ENCODE assay signal across 12 cellular contexts in genomic region chr4:11073621-11074051, GRCh38.
DNase-seq lines count a peak whose midpoint lies in the region; ATAC-seq and TF ChIP-seq lines count a peak whose summit lies in the region.
"Had no signal": no experiment of that assay in that cellular context is flagged by ENCODE, and none has a peak within 500 bp of the region (broad histone marks: within the 10 kb centered on the region; RNA-seq: fewer than 3 reads in every experiment).

No MANE protein-coding gene starts in this region.

- H3K4me3 ChIP-seq in ascending aorta (no peak overlapping the region), cardiac muscle cell (no peak overlapping the region), retinal pigment epithelial cell (ENCODE audit: low read length) (no peak overlapping the region), trophoblast cell (ENCODE audit: low read depth, low read length) (no peak overlapping the region), esophagus squamous epithelium (no peak overlapping the region)

- H3K27ac ChIP-seq in H9 (ENCODE audit: insufficient read length, low read depth, low read length) (no peak overlapping the region), ascending aorta (peak overlapping the region; percentile 17 to 46), cardiac muscle cell (no peak overlapping the region), trophoblast cell (ENCODE audit: low read depth, low read length) (no peak overlapping the region), esophagus squamous epithelium (no peak overlapping the region)

- H3K27ac Mint-ChIP-seq in H9, result peak overlapping the region in 2 of 3 experiments; percentile 9 to 15; a peak in 3 of 7 replicates
- H3K27ac Mint-ChIP-seq: activated CD8-positive, alpha-beta memory T cell treated with anti-CD3 and anti-CD28 coated beads, Interleukin-2, amount 10 ng/mL, durations not matched to agents 7 days and 5 days; CD4-positive, alpha-beta memory T cell; IgD-negative memory B cell had no signal

- no peak overlapping the region for H4K5ac ChIP-seq in H9 (ENCODE audit: insufficient read length, low read depth, low read length)

- no peaks in the 10 kb centered on the region for H3K36me3 ChIP-seq in ascending aorta
- H3K36me3 ChIP-seq in cardiac muscle cell, result no peaks in the 10 kb centered on the region
- H3K36me3 ChIP-seq in trophoblast cell (ENCODE audit: control insufficient read depth in 1 of 2, insufficient read depth in 2 of 2, low read length in 2 of 2), result no peaks in the 10 kb centered on the region
- H3K36me3 ChIP-seq in esophagus squamous epithelium, result no peaks in the 10 kb centered on the region

- intact Hi-C loops in ascending aorta (cut with DNase I), result no loop called here
- intact Hi-C loops in esophagus squamous epithelium (cut with DNase I), result no loop called here

- H3T11ph ChIP-seq in H9 (ENCODE audit: low read length), result no peak overlapping the region

- H3K79me2 ChIP-seq in H9 (ENCODE audit: insufficient read depth, low read length) (no peaks in the 10 kb centered on the region), trophoblast cell (ENCODE audit: control insufficient read depth, insufficient read depth, low read length, poor library complexity) (no peaks in the 10 kb centered on the region)

- H3K4me1 ChIP-seq in H9 (ENCODE audit: insufficient read depth, low read length) (no peaks in the 10 kb centered on the region; the same call in 1 of the 2 replicates), ascending aorta (no peaks in the 10 kb centered on the region), cardiac muscle cell (ENCODE audit: low read depth) (peaks cover 8% of the 10 kb centered on the region), trophoblast cell (ENCODE audit: control insufficient read depth in 1 of 2, insufficient read depth in 2 of 2, low read length in 2 of 2) (peaks cover 0 to 2% of the 10 kb centered on the region in 2 experiments), esophagus squamous epithelium (peaks cover 0 to 6% (median 0%) of the 10 kb centered on the region in 3 donors)

- H4K12ac ChIP-seq in trophoblast cell (ENCODE audit: low read depth, low read length), result no peak overlapping the region

- no peak overlapping the region for H4K91ac ChIP-seq in H9 (ENCODE audit: insufficient read length, low read depth, low read length)
- H4K91ac ChIP-seq in trophoblast cell (ENCODE audit: low read depth, low read length), result no peak overlapping the region

- H3K18ac ChIP-seq in H9 (ENCODE audit: insufficient read length, low read depth, low read length) (no peak overlapping the region), trophoblast cell (ENCODE audit: low read length) (no peak overlapping the region)

- H3K9me3 Mint-ChIP-seq in H9, result no peaks in the 10 kb centered on the region

- TF ChIP-seq CTCF in H9 (conservative IDR thresholded peaks at IDR 0.05) (no peak), ascending aorta (IDR thresholded peaks at IDR 0.05) (no peak), cardiac muscle cell (IDR thresholded peaks at IDR 0.05; ENCODE audit: low read depth, low read length) (peak; percentile 22), retinal pigment epithelial cell (conservative IDR thresholded peaks at IDR 0.05; ENCODE audit: low read depth, low read length) (no peak), esophagus squamous epithelium (IDR thresholded peaks at IDR 0.05) (peak in 1 of 6 experiments; percentile 12)

- no peaks in the 10 kb centered on the region for H3K23me2 ChIP-seq in H9 (ENCODE audit: insufficient read length, low read depth, low read length, poor library complexity, severe bottlenecking)

- H3K4me2 ChIP-seq in H9 (ENCODE audit: insufficient read depth, insufficient read length, low read length) (no peak overlapping the region), trophoblast cell (ENCODE audit: low read length) (no peak overlapping the region)

- peaks cover 13 to 24% of the 10 kb centered on the region in 2 experiments for H3K4me1 Mint-ChIP-seq in H9
- H3K4me1 Mint-ChIP-seq: activated CD8-positive, alpha-beta memory T cell treated with anti-CD3 and anti-CD28 coated beads, Interleukin-2, amount 10 ng/mL, durations not matched to agents 7 days and 5 days; CD4-positive, alpha-beta memory T cell had no signal

- no peak for DNase-seq in H9
- DNase-seq in ascending aorta (ENCODE audit: low spot score in 2 of 2), result peak in 1 of 2 donors; percentile 82
- DNase-seq in cardiac muscle cell (ENCODE audit: low read depth in 1 of 2, low spot score in 1 of 2), result peak in 1 of 2 donors; percentile 98
- peak; percentile 56 for DNase-seq in retinal pigment epithelial cell (ENCODE audit: low read depth)
- no peak for DNase-seq in LoVo (ENCODE audit: low spot score)
- DNase-seq in trophoblast cell, result no peak
- DNase-seq in esophagus squamous epithelium (lab: John Stamatoyannopoulos, UW), result no peak
- DNase-seq: activated CD8-positive, alpha-beta memory T cell treated with anti-CD3 and anti-CD28 coated beads, Interleukin-2, amount 10 ng/mL, durations not matched to agents 7 days and 5 days; NCI-H526 treated with DMSO at 0.1 percent for 48 hours had no signal

- H3K4me3 Mint-ChIP-seq in H9, result no peak overlapping the region
- H3K4me3 Mint-ChIP-seq: activated CD8-positive, alpha-beta memory T cell treated with anti-CD3 and anti-CD28 coated beads, Interleukin-2, amount 10 ng/mL, durations not matched to agents 7 days and 5 days; CD4-positive, alpha-beta memory T cell had no signal

- H4K8ac ChIP-seq in H9 (replicated peaks; ENCODE audit: insufficient read length, low read depth, low read length), result no peak overlapping the region
- no peak overlapping the region for H4K8ac ChIP-seq in trophoblast cell (ENCODE audit: low read depth, low read length)

- no CpG with 5 or more reads among the region's 6 CpGs for WGBS in H9 (ENCODE audit: extremely low coverage, insufficient read length, low lambda C conversion rate)
- WGBS in trophoblast cell (ENCODE audit: extremely low coverage, insufficient coverage, insufficient read length), result no CpG with 5 or more reads among the region's 6 CpGs
- WGBS in esophagus squamous epithelium, 2 donors, result 50 to 73% methylated on average over 6 of the region's 6 CpGs

- H3K36me3 Mint-ChIP-seq in H9 (ENCODE audit: insufficient read depth in 1 of 3, low read depth in 3 of 3), result no peaks in the 10 kb centered on the region
- H3K36me3 Mint-ChIP-seq: activated CD8-positive, alpha-beta memory T cell treated with anti-CD3 and anti-CD28 coated beads, Interleukin-2, amount 10 ng/mL, durations not matched to agents 7 days and 5 days; CD4-positive, alpha-beta memory T cell had no signal

- H3K23ac ChIP-seq in H9 (ENCODE audit: insufficient read length, low read depth, low read length), result no peak overlapping the region
- H3K23ac ChIP-seq in trophoblast cell (ENCODE audit: low read length), result no peak overlapping the region

- no peak overlapping the region for H2AK5ac ChIP-seq in H9 (ENCODE audit: insufficient read length, low read length)
- no peak overlapping the region for H2AK5ac ChIP-seq in trophoblast cell (ENCODE audit: low read length)

- H2BK15ac ChIP-seq in H9 (ENCODE audit: low read depth, low read length), result no peak overlapping the region

- no peak overlapping the region for H3K14ac ChIP-seq in H9 (ENCODE audit: insufficient read depth, low read length)
- H3K14ac ChIP-seq in trophoblast cell (ENCODE audit: low read length), result no peak overlapping the region

- H3K56ac ChIP-seq in H9 (ENCODE audit: insufficient read length, low read depth, low read length), result no peak overlapping the region

- no peaks in the 10 kb centered on the region for H4K20me1 ChIP-seq in H9 (ENCODE audit: control insufficient read depth, insufficient read depth, insufficient read length)

- no peak overlapping the region for H2AFZ ChIP-seq in H9 (ENCODE audit: low read length)
- no peak overlapping the region for H2AFZ ChIP-seq in trophoblast cell (ENCODE audit: insufficient read depth, low read length, poor library complexity)

- no peak overlapping the region for H2BK12ac ChIP-seq in H9 (ENCODE audit: insufficient read length, low read depth, low read length)
- H2BK12ac ChIP-seq in trophoblast cell (ENCODE audit: low read length), result no peak overlapping the region

- no peak overlapping the region for H3K4ac ChIP-seq in H9 (ENCODE audit: low read depth, low read length)
- no peak overlapping the region for H3K4ac ChIP-seq in trophoblast cell (ENCODE audit: low read depth, low read length)

- H3K27me3 ChIP-seq in H9 (ENCODE audit: insufficient read depth, low read length), result no peaks in the 10 kb centered on the region; the same call in 1 of the 2 replicates
- H3K27me3 ChIP-seq in ascending aorta, result no peaks in the 10 kb centered on the region
- H3K27me3 ChIP-seq in cardiac muscle cell, result no peaks in the 10 kb centered on the region
- no peaks in the 10 kb centered on the region for H3K27me3 ChIP-seq in trophoblast cell (ENCODE audit: insufficient read depth, low read length)
- H3K27me3 ChIP-seq in esophagus squamous epithelium, result no peaks in the 10 kb centered on the region

- H2BK120ac ChIP-seq in H9 (ENCODE audit: low read depth, low read length, poor library complexity, severe bottlenecking) (no peak overlapping the region), trophoblast cell (ENCODE audit: insufficient read depth, low read length, poor library complexity) (no peak overlapping the region)

- H3K9me3 ChIP-seq in H9 (ENCODE audit: control insufficient read depth, low read depth, low read length), result no peaks in the 10 kb centered on the region
- no peaks in the 10 kb centered on the region for H3K9me3 ChIP-seq in ascending aorta
- no peaks in the 10 kb centered on the region for H3K9me3 ChIP-seq in cardiac muscle cell (ENCODE audit: low read depth)
- no peaks in the 10 kb centered on the region for H3K9me3 ChIP-seq in trophoblast cell (ENCODE audit: insufficient read depth, low read depth, low read length)
- no peaks in the 10 kb centered on the region for H3K9me3 ChIP-seq in esophagus squamous epithelium

- H3K79me1 ChIP-seq in H9 (ENCODE audit: insufficient read depth, low read depth, low read length, poor library complexity, severe bottlenecking), result no peaks in the 10 kb centered on the region
- H3K79me1 ChIP-seq in trophoblast cell (ENCODE audit: low read length), result no peaks in the 10 kb centered on the region

- H3K9ac ChIP-seq in H9 (ENCODE audit: extremely low read depth, insufficient read length, low read length) (no peak overlapping the region), trophoblast cell (ENCODE audit: low read length) (no peak overlapping the region)

- TF ChIP-seq POLR2A in esophagus squamous epithelium (IDR thresholded peaks at IDR 0.05), result no peak

- H2BK20ac ChIP-seq in H9 (ENCODE audit: low read depth, low read length, poor library complexity, severe bottlenecking), result no peak overlapping the region

- ATAC-seq in HG03045 (IDR thresholded peaks at IDR 0.05; ENCODE audit: unreplicated experiment), result no peak
- ATAC-seq: activated CD8-positive, alpha-beta memory T cell treated with anti-CD3 and anti-CD28 coated beads, Interleukin-2, amount 10 ng/mL, durations not matched to agents 7 days and 5 days had no signal

- no peaks in the 10 kb centered on the region for H3K27me3 Mint-ChIP-seq in H9 (ENCODE audit: low read depth)
- H3K27me3 Mint-ChIP-seq: activated CD8-positive, alpha-beta memory T cell treated with anti-CD3 and anti-CD28 coated beads, Interleukin-2, amount 10 ng/mL, durations not matched to agents 7 days and 5 days; CD4-positive, alpha-beta memory T cell; IgD-negative memory B cell had no signal

- H2BK5ac ChIP-seq in H9 (ENCODE audit: insufficient read length, low read length) (no peak overlapping the region), trophoblast cell (ENCODE audit: low read depth, low read length, poor library complexity) (no peak overlapping the region)

Comparison
In these comparisons a context has a peak if more than half of its experiments do, and no peak if none do; other contexts are left out.
1. H3K27ac ChIP-seq: peak in ascending aorta (2 of 2); none in H9 (single experiment), cardiac muscle cell (single experiment), trophoblast cell (single experiment) and esophagus squamous epithelium (0 of 4).